10 cellular contexts compared by ENCODE assay signal in genomic region chr17:75707096-75707720, GRCh38. TPM values are rescaled to one million over a fixed set of nuclear protein-coding genes. Genes with fewer than 3 reads are reported as not detected.
DNase-seq lines count a peak whose midpoint lies in the region; ATAC-seq, FAIRE-seq and TF ChIP-seq lines count a peak whose summit lies in the region.
"Had no signal": no experiment of that assay in that cellular context is flagged by ENCODE, and none has a peak within 500 bp of the region (broad histone marks: within the 10 kb centered on the region; RNA-seq: fewer than 3 reads in every experiment).

No MANE protein-coding gene starts in this region.

- peak; percentile 77 for FAIRE-seq in A549 (lab: Jason Lieb, UNC)

- H3K79me1 ChIP-seq in mesendoderm (ENCODE audit: low read length): no peaks in the 10 kb centered on the region

- H3K27ac ChIP-seq in A549 (peak overlapping the region; percentile 93), RWPE2 (ENCODE audit: poor library complexity, severe bottlenecking) (peak overlapping the region; percentile 100), mesendoderm (ENCODE audit: low read depth, low read length) (no peak overlapping the region)
- H3K27ac ChIP-seq: SK-N-MC had no signal

- H3K27me3 ChIP-seq in RWPE2 (ENCODE audit: insufficient read depth, poor library complexity, severe bottlenecking) (no peaks in the 10 kb centered on the region), mesendoderm (ENCODE audit: insufficient read depth, low read length, poor library complexity) (no peaks in the 10 kb centered on the region)

- H3K36me3 ChIP-seq in RWPE2 (ENCODE audit: low read depth) (peaks cover 62% of the 10 kb centered on the region), mesendoderm (ENCODE audit: control insufficient read depth, insufficient read depth, low read length) (peaks cover 11% of the 10 kb centered on the region)

- CTCF ChIA-PET in A549 (lab: Yijun Ruan, JAX): interaction anchor here (0.8 to 9.9 kb wide), 12 partner anchors 13 to 202 kb away, joined by 3 to 116 read pairs (median 3); partner anchors contain the start of genes GALK1, ITGB4 and SMIM5

- H2AK5ac ChIP-seq in mesendoderm (ENCODE audit: low read length): no peak overlapping the region

- H3K4me2 ChIP-seq in A549 (peak overlapping the region; percentile 66), mesendoderm (ENCODE audit: low read length) (no peak overlapping the region)

- POLR2A ChIA-PET in A549 (lab: Yijun Ruan, JAX): interaction anchor here (0.5 to 1.9 kb wide), 9 partner anchors 12 to 663 kb away, joined by 3 to 10 read pairs (median 4); partner anchors contain the start of genes ITGB4, RECQL5 and SAP30BP

- H3K9me3 ChIP-seq in A549: no peaks in the 10 kb centered on the region
- no peaks in the 10 kb centered on the region for H3K9me3 ChIP-seq in RWPE2 (ENCODE audit: severe bottlenecking)

- ATAC-seq in A549 (peak; percentile 92 to 93), RWPE2 (ENCODE audit: low read depth) (peak; percentile 96)
- ATAC-seq: stimulated activated naive CD8-positive, alpha-beta T cell treated with anti-CD3 and anti-CD28 coated beads, Interleukin-15, Interleukin-2, amounts not matched to agents 100 U/mL and 50 U/mL, for 24 hours had no signal

- H3K9ac ChIP-seq in mesendoderm (ENCODE audit: low read length): no peak overlapping the region

- DNase-seq in A549 (ENCODE audit: low read depth in 1 of 2, low spot score in 1 of 2): peak; percentile 86 to 90
- DNase-seq in RWPE2 (ENCODE audit: low spot score): peak; percentile 90
- peak; percentile 76 for DNase-seq in epithelial cell of esophagus (ENCODE audit: low read depth)
- peak; percentile 71 for DNase-seq in mucosa of gallbladder (ENCODE audit: low spot score)
- DNase-seq in NCI-H1930 (lab: John Stamatoyannopoulos, UW): no peak
- no peak for DNase-seq in mesendoderm
- DNase-seq in T-helper 2 cell: no peak
- no peak for DNase-seq in mesenteric fat pad (ENCODE audit: low spot score)
- DNase-seq: stimulated activated naive CD8-positive, alpha-beta T cell treated with anti-CD3 and anti-CD28 coated beads, Interleukin-15, Interleukin-2, amounts not matched to agents 100 U/mL and 50 U/mL, for 24 hours had no signal

- no peak overlapping the region for H3K23ac ChIP-seq in mesendoderm (ENCODE audit: low read length)

- H3K4me3 ChIP-seq in A549: no peak overlapping the region
- no peak overlapping the region for H3K4me3 ChIP-seq in RWPE2 (ENCODE audit: severe bottlenecking)
- H3K4me3 ChIP-seq in epithelial cell of esophagus (ENCODE audit: low read length): no peak overlapping the region
- H3K4me3 ChIP-seq in mesendoderm (ENCODE audit: low read length): no peak overlapping the region
- H3K4me3 ChIP-seq: SK-N-MC had no signal

- no peak overlapping the region for H3K56ac ChIP-seq in mesendoderm (ENCODE audit: low read length)

- peak; percentile 62 to 87; a peak in 3 of 5 replicates for TF ChIP-seq EP300 in A549 (IDR thresholded peaks at IDR 0.05)

- no peak overlapping the region for H3K4ac ChIP-seq in mesendoderm (ENCODE audit: low read depth, low read length)

- WGBS in A549 (ENCODE audit: missing lambda C conversion rate): 15% methylated on average over 14 of the region's 14 CpGs
- no CpG with 5 or more reads among the region's 14 CpGs for WGBS in mesendoderm (ENCODE audit: extremely low coverage, insufficient coverage, low lambda C conversion rate)

- peak in 1 of 2 experiments; percentile 62; a peak in 4 of 5 replicates for TF ChIP-seq RAD21 in A549 (conservative IDR thresholded peaks at IDR 0.05 in 1 of 2, IDR thresholded peaks at IDR 0.05 in 1 of 2)

- H3K4me1 ChIP-seq in A549: peaks cover 56% of the 10 kb centered on the region
- peaks cover 20% of the 10 kb centered on the region for H3K4me1 ChIP-seq in RWPE2 (ENCODE audit: insufficient read depth, poor library complexity, severe bottlenecking)
- H3K4me1 ChIP-seq in mesendoderm (ENCODE audit: control insufficient read depth, low read depth, low read length): no peaks in the 10 kb centered on the region

- H4K8ac ChIP-seq in mesendoderm (ENCODE audit: low read depth, low read length): no peak overlapping the region

- no peak overlapping the region for H3K18ac ChIP-seq in mesendoderm (ENCODE audit: low read length)

- no peak overlapping the region for H4K5ac ChIP-seq in mesendoderm (ENCODE audit: low read length)

- TF ChIP-seq POLR2A in A549 (IDR thresholded peaks at IDR 0.05; ENCODE audit: low read length): no peak

- H2BK15ac ChIP-seq in mesendoderm (replicated peaks; ENCODE audit: low read depth): no peak overlapping the region

- no peaks in the 10 kb centered on the region for H3K79me2 ChIP-seq in mesendoderm (ENCODE audit: control insufficient read depth, insufficient read depth, low read length)

- no peak overlapping the region for H2BK120ac ChIP-seq in mesendoderm (ENCODE audit: low read depth, low read length)

- H2BK5ac ChIP-seq in mesendoderm (ENCODE audit: low read length): no peak overlapping the region

- TF ChIP-seq CTCF in A549 (IDR thresholded peaks at IDR 0.05) (no peak), RWPE2 (IDR thresholded peaks at IDR 0.05; ENCODE audit: poor library complexity, severe bottlenecking) (no peak), epithelial cell of esophagus (IDR thresholded peaks at IDR 0.05; ENCODE audit: insufficient read depth, low read depth, low read length, missing control alignments) (no peak)

TF ChIP-seq in A549, 52 proteins besides CTCF, POLR2A, EP300 and RAD21 (continues in another document):
- TF ChIP-seq JUNB (IDR thresholded peaks at IDR 0.05) (peak; percentile 78), HOXA7 (CRISPR knock-in tag; IDR thresholded peaks at IDR 0.05) (0 out of 2 replicates have a peak, but pooled peaks have one; percentile 68), PBX3 (IDR thresholded peaks at IDR 0.05) (peak; percentile 64), FOSL2 (IDR thresholded peaks at IDR 0.05) (peak; percentile 66; the same call in 1 of the 2 replicates), FOSL2 (CRISPR knock-in tag; IDR thresholded peaks at IDR 0.05) (peak; percentile 86), HOXB5 (CRISPR knock-in tag; IDR thresholded peaks at IDR 0.05) (no peak), HEYL (CRISPR knock-in tag; IDR thresholded peaks at IDR 0.05) (no peak), FOXS1 (CRISPR knock-in tag; IDR thresholded peaks at IDR 0.05) (no peak), JUN (IDR thresholded peaks at IDR 0.05) (peak; percentile 57 to 89; a peak in 3 of 5 replicates), MYC (IDR thresholded peaks at IDR 0.05; ENCODE audit: borderline replicate concordance, low read length) (peak; percentile 56; the same call in 1 of the 2 replicates), E2F6 (IDR thresholded peaks at IDR 0.05; ENCODE audit: borderline replicate concordance, low read depth) (no peak), GATA3 (IDR thresholded peaks at IDR 0.05; ENCODE audit: borderline replicate concordance) (peak; percentile 71)

RNA-seq across cellular contexts. Expression of gene ITGB4, which starts 14.1 kb away (rescaled TPM):
- polyA plus RNA-seq in A549 (2011; rRNA removed) (19.8 and 20.6 TPM in 2 replicates), A549 (2017; fragmentation: RNase III; extraction: RNeasy Plus Mini Kit Qiagen cat#74134 plus additional on column Dnase treatment) (30.1 to 37.4 TPM (median 36.0 TPM) in 3 replicates)
- 17.2 and 22.1 TPM in 2 replicates for polyA plus RNA-seq in A549 (2012; cell fraction: cytosol; rRNA removed)
- polyA plus RNA-seq in A549 (2012; cell fraction: nucleus; rRNA removed): 77.1 and 140 TPM in 2 replicates
- polyA minus RNA-seq in A549 (2011; rRNA and poly(A)+ RNA removed): 53.3 and 59.6 TPM in 2 replicates
- total RNA-seq in mucosa of gallbladder (317 TPM), mesenteric fat pad (13.9 TPM)
- 1.0 TPM for polyA plus RNA-seq in mesendoderm (2013, experiment 1 of 2)
- 1.4 TPM for polyA plus RNA-seq in mesendoderm (2013, experiment 2 of 2)

RNA-seq across cellular contexts. Expression of gene SAP30BP, which starts 40.1 kb away (rescaled TPM):
- polyA plus RNA-seq in A549 (2011; rRNA removed) (76.3 and 103 TPM in 2 replicates), A549 (2017; fragmentation: RNase III; extraction: RNeasy Plus Mini Kit Qiagen cat#74134 plus additional on column Dnase treatment) (125 to 139 TPM (median 136 TPM) in 3 replicates)
- polyA plus RNA-seq in A549 (2012; cell fraction: cytosol; rRNA removed): 97.6 and 108 TPM in 2 replicates
- 186 and 190 TPM in 2 replicates for polyA plus RNA-seq in A549 (2012; cell fraction: nucleus; rRNA removed)
- 63.9 and 67.1 TPM in 2 replicates for polyA minus RNA-seq in A549 (2011; rRNA and poly(A)+ RNA removed)
- total RNA-seq in mucosa of gallbladder (65.4 TPM), mesenteric fat pad (86.0 TPM)
- 68.5 TPM for polyA plus RNA-seq in mesendoderm (2013, experiment 1 of 2)
- polyA plus RNA-seq in mesendoderm (2013, experiment 2 of 2): 69.7 TPM

RNA-seq across cellular contexts. Expression of gene RECQL5, which starts 40.3 kb away (rescaled TPM):
- polyA plus RNA-seq in A549 (2011; rRNA removed) (22.7 and 29.2 TPM in 2 replicates), A549 (2017; fragmentation: RNase III; extraction: RNeasy Plus Mini Kit Qiagen cat#74134 plus additional on column Dnase treatment) (37.3 to 42.5 TPM (median 39.9 TPM) in 3 replicates)
- 17.7 and 21.4 TPM in 2 replicates for polyA plus RNA-seq in A549 (2012; cell fraction: cytosol; rRNA removed)
- polyA plus RNA-seq in A549 (2012; cell fraction: nucleus; rRNA removed): 159 and 161 TPM in 2 replicates
- 48.5 and 52.7 TPM in 2 replicates for polyA minus RNA-seq in A549 (2011; rRNA and poly(A)+ RNA removed)
- total RNA-seq in mucosa of gallbladder (110 TPM), mesenteric fat pad (12.7 TPM)
- polyA plus RNA-seq in mesendoderm (2013, experiment 1 of 2): 12.6 TPM
- polyA plus RNA-seq in mesendoderm (2013, experiment 2 of 2): 11.4 TPM

RNA-seq across cellular contexts. Expression of gene GALK1, which starts 57.8 kb away (rescaled TPM):
- polyA plus RNA-seq in A549 (2011; rRNA removed) (20.7 and 21.3 TPM in 2 replicates), A549 (2017; fragmentation: RNase III; extraction: RNeasy Plus Mini Kit Qiagen cat#74134 plus additional on column Dnase treatment) (50.9 to 55.6 TPM (median 54.3 TPM) in 3 replicates)
- 70.7 and 89.2 TPM in 2 replicates for polyA plus RNA-seq in A549 (2012; cell fraction: cytosol; rRNA removed)
- 111 and 163 TPM in 2 replicates for polyA plus RNA-seq in A549 (2012; cell fraction: nucleus; rRNA removed)
- 18.7 and 33.3 TPM in 2 replicates for polyA minus RNA-seq in A549 (2011; rRNA and poly(A)+ RNA removed)
- total RNA-seq in mucosa of gallbladder (35.9 TPM), mesenteric fat pad (26.4 TPM)
- polyA plus RNA-seq in mesendoderm (2013, experiment 1 of 2): 11.8 TPM
- 10.8 TPM for polyA plus RNA-seq in mesendoderm (2013, experiment 2 of 2)

Comparison
In these comparisons a context has a peak if more than half of its experiments do, and no peak if none do; other contexts are left out.
1. DNase-seq: peak in A549 (2 of 2), RWPE2 (single experiment), epithelial cell of esophagus (single experiment) and mucosa of gallbladder (single experiment); none in NCI-H1930 (0 of 2), mesendoderm (single experiment), T-helper 2 cell (0 of 5) and mesenteric fat pad (single experiment).
2. RNA of gene ITGB4, which starts 14.1 kb away (total RNA-seq): 317 TPM in mucosa of gallbladder (single experiment); 13.9 TPM in mesenteric fat pad (single experiment); every median in the first group is over 10 times any median in the second.